ENCODE assay signal across 9 cellular contexts in the genomic region with DNA sequence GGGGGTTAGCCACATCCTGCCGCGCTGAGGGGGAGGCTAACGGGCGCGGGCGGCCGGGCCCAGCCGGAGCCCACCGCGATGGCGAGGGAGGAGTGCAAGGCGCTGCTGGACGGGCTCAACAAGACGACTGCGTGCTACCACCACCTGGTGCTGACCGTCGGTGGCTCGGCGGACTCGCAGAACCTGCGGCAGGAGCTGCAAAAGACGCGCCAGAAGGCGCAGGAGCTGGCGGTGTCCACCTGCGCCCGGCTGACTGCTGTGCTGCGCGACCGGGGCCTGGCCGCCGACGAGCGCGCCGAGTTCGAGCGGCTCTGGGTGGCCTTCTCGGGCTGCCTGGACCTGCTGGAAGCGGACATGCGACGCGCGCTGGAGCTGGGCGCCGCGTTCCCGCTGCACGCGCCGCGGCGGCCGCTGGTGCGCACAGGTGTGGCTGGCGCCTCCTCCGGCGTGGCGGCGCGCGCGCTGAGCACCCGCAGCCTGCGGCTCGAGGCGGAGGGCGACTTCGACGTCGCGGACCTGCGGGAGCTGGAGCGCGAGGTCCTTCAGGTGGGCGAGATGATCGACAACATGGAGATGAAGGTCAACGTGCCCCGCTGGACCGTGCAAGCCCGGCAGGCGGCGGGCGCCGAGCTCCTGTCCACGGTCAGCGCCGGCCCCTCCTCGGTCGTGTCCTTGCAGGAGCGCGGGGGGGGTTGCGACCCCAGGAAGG. TPM values are rescaled to one million over a fixed set of nuclear protein-coding genes. Genes with fewer than 3 reads are reported as not detected.
DNase-seq lines count a peak whose midpoint lies in the region; TF ChIP-seq lines count a peak whose summit lies in the region.
"Had no signal": no experiment of that assay in that cellular context is flagged by ENCODE, and none has a peak within 500 bp of the region (broad histone marks: within the 10 kb centered on the region; RNA-seq: fewer than 3 reads in every experiment).

No MANE protein-coding gene starts in this region.

- TF ChIP-seq CTCF in kidney epithelial cell (IDR thresholded peaks at IDR 0.05; ENCODE audit: insufficient read depth, low read length, poor library complexity, severe bottlenecking) (no peak), suprapubic skin (IDR thresholded peaks at IDR 0.05) (no peak)

- WGBS in suprapubic skin: 16% methylated on average over 5 of the region's 93 CpGs

- no peak for TF ChIP-seq EP300 in suprapubic skin (IDR thresholded peaks at IDR 0.05)

- TF ChIP-seq POLR2A in suprapubic skin (IDR thresholded peaks at IDR 0.05): no peak

- no peaks in the 10 kb centered on the region for H3K36me3 ChIP-seq in kidney epithelial cell (ENCODE audit: control insufficient read depth, insufficient read depth, low read length)
- no peaks in the 10 kb centered on the region for H3K36me3 ChIP-seq in suprapubic skin

- H3K9me3 ChIP-seq in suprapubic skin: no peaks in the 10 kb centered on the region

- DNase-seq in EL (peak; percentile 14), NCI-H146 treated with DMSO at 0.1 percent for 48 hours (lab: John Stamatoyannopoulos, UW; ENCODE audit: unreplicated experiment) (peak; percentile 13), astrocyte of the hippocampus (ENCODE audit: low read depth, low spot score) (peak; percentile 33), kidney epithelial cell (ENCODE audit: low read depth) (no peak), suprapubic skin (ENCODE audit: low spot score in 2 of 2) (peak in 1 of 2 donors; percentile 65), KG1 (lab: John Stamatoyannopoulos, UW) (no peak), cortex of kidney (lab: John Stamatoyannopoulos, UW) (no peak), HCEC 1CT (no peak)

- H3K4me1 ChIP-seq in suprapubic skin: peaks cover 47% of the 10 kb centered on the region

- H3K27me3 ChIP-seq in kidney epithelial cell (ENCODE audit: control insufficient read depth, insufficient read depth, low read length) (peaks cover 24% of the 10 kb centered on the region), suprapubic skin (peaks cover 18% of the 10 kb centered on the region)

- H3K4me3 ChIP-seq in kidney epithelial cell (ENCODE audit: low read depth, low read length): peak overlapping the region; percentile 45
- peak overlapping the region; percentile 79 for H3K4me3 ChIP-seq in suprapubic skin

- no peak overlapping the region for H3K27ac ChIP-seq in suprapubic skin

RNA-seq across cellular contexts. Expression of gene RGS9BP, which starts 0.7 kb away (rescaled TPM):
- total RNA-seq in kidney epithelial cell (0.21 and 0.79 TPM in 2 replicates), suprapubic skin (1 to 10 TPM in 2 of 4 donors, under 1 TPM in 2; 0.72 to 3.8 (median 1.3) TPM)

RNA-seq across cellular contexts. Expression of gene ANKRD27, which starts 1.4 kb away (rescaled TPM):
- total RNA-seq in kidney epithelial cell: 18.8 TPM in 2 replicates
- total RNA-seq in suprapubic skin: 10 to 100 TPM; 26.4 to 36.2 (median 30.8) TPM

RNA-seq across cellular contexts. Expression of gene NUDT19, which starts 15.3 kb away (rescaled TPM):
- total RNA-seq in kidney epithelial cell: 12.8 and 17.1 TPM in 2 replicates
- total RNA-seq in suprapubic skin: 10 to 100 TPM; 14.2 to 25.1 (median 18.6) TPM

RNA-seq across cellular contexts. Expression of gene TDRD12, which starts 43.2 kb away (rescaled TPM):
- 0.29 and 0.34 TPM in 2 replicates for total RNA-seq in kidney epithelial cell
- 1 to 10 TPM in 3 of 4 donors, under 1 TPM in 1; 0.42 to 4.7 (median 2.4) TPM for total RNA-seq in suprapubic skin
- total RNA-seq: SK-MEL-5 had no signal

Comparison
In these comparisons a context has a peak if more than half of its experiments do, and no peak if none do; other contexts are left out.
1. DNase-seq: peak in EL (single experiment), NCI-H146 treated with DMSO at 0.1 percent for 48 hours (single experiment) and astrocyte of the hippocampus (single experiment); none in kidney epithelial cell (single experiment), KG1 (single experiment), cortex of kidney (single experiment) and HCEC 1CT (single experiment).